In the genomic region with DNA sequence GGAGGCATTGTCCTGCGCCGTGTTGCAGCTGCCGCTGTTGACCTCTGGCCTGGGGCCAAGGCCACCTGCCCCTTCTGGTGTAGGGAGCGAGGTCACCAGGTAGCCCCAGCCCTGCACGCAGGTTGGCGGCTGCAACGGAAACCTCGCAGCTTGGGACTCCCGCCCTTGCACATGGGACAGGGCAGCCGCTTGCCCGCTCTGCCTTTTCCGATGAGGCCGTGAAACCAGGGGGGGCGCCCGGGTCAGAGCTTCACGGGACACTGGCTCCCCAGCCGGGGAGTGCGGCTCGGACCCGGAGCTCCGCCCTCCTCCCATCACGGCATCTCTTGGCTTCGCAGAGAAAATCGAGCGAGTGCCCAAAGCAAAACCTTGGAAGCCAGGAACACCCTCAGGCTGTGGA, we compare ENCODE assay signal across 2 cellular contexts.
TF ChIP-seq lines count a peak whose summit lies in the region.

No MANE protein-coding gene starts in this region.

TF ChIP-seq in HepG2, 621 proteins besides CTCF, POLR2A, EP300 and RAD21:
- TF ChIP-seq ZNF678 (CRISPR knock-in tag; IDR thresholded peaks at IDR 0.05) (no peak), ZNF580 (CRISPR knock-in tag; IDR thresholded peaks at IDR 0.05; ENCODE audit: borderline replicate concordance, low read depth) (no peak), WIZ (CRISPR knock-in tag; IDR thresholded peaks at IDR 0.05) (no peak), ZBTB33 (CRISPR knock-in tag; IDR thresholded peaks at IDR 0.05) (0 out of 2 replicates have a peak, but pooled peaks have one; percentile 25), MAF1 (CRISPR knock-in tag; IDR thresholded peaks at IDR 0.05; ENCODE audit: borderline replicate concordance) (no peak)

TF ChIP-seq in H1, 55 proteins besides CTCF, POLR2A, EP300 and RAD21:
- TF ChIP-seq SRF (IDR thresholded peaks at IDR 0.05; ENCODE audit: low read depth, low read length) (no peak), TAF1 (IDR thresholded peaks at IDR 0.05; ENCODE audit: low read depth, low read length) (no peak), HDAC2 (IDR thresholded peaks at IDR 0.05; ENCODE audit: borderline replicate concordance in 1 of 2, low read depth in 2 of 2, low read length in 2 of 2) (no peak), PHF8 (conservative IDR thresholded peaks at IDR 0.05; ENCODE audit: low read depth, low read length) (no peak), FOSL1 (IDR thresholded peaks at IDR 0.05; ENCODE audit: insufficient read depth, low read depth, low read length) (no peak), CTBP2 (IDR thresholded peaks at IDR 0.05; ENCODE audit: borderline replicate concordance, insufficient read depth, insufficient read length, low read length) (no peak), CHD2 (IDR thresholded peaks at IDR 0.05; ENCODE audit: low read length) (no peak), USF2 (IDR thresholded peaks at IDR 0.05; ENCODE audit: low read length) (no peak), POU5F1 (IDR thresholded peaks at IDR 0.05; ENCODE audit: low read depth, low read length) (no peak), RXRA (IDR thresholded peaks at IDR 0.05; ENCODE audit: insufficient read depth, low read depth, low read length) (no peak), SAP30 (IDR thresholded peaks at IDR 0.05; ENCODE audit: insufficient read depth, insufficient replicate concordance, low read length) (no peak), ASH2L (IDR thresholded peaks at IDR 0.05; ENCODE audit: low read length) (no peak), TEAD4 (IDR thresholded peaks at IDR 0.05; ENCODE audit: low read depth, low read length) (no peak), BACH1 (IDR thresholded peaks at IDR 0.05; ENCODE audit: low read length) (no peak), CHD1 (IDR thresholded peaks at IDR 0.05; ENCODE audit: low read depth, low read length) (no peak), GABPA (IDR thresholded peaks at IDR 0.05; ENCODE audit: borderline replicate concordance, insufficient read depth, low read length) (no peak), TCF12 (IDR thresholded peaks at IDR 0.05; ENCODE audit: low read depth, low read length) (no peak), RFX5 (IDR thresholded peaks at IDR 0.05; ENCODE audit: borderline replicate concordance, low read depth, low read length) (no peak), JUND (IDR thresholded peaks at IDR 0.05; ENCODE audit: low read length) (no peak), SUZ12 (IDR thresholded peaks at IDR 0.05; ENCODE audit: low read length) (no peak)
